In the genomic region with DNA sequence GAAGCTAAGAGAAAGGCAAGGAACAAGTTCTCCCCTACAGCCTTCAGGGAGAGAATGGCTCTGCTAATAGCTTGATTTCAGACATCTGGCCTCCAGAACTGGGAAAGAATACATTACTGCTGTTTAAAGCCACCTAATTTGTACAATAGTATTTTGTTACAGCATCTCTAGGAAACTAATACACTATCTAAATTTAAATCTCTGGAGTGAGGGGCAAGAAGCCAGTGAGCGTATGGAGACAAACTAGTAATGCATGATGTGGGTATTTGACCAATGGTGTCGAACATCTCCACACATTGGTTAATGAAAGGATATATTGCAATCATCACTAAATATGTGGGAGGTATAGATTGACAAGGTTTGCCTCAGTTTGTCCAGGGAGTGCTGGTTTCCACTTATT, we compare ENCODE assay signal across 34 cellular contexts.
"Had no signal": no experiment of that assay in that cellular context is flagged by ENCODE, and none has a peak within 500 bp of the region (broad histone marks: within the 10 kb centered on the region; RNA-seq: fewer than 3 reads in every experiment).

No MANE protein-coding gene starts in this region.

- H3K27me3 ChIP-seq: MG63 had no signal

- H3K9me3 ChIP-seq: MG63 had no signal

- H3K36me3 ChIP-seq: MG63 had no signal

- DNase-seq: Karpas-422, Kasumi-1, MG63, MM.1S, MV-4-11, NCI-H1048, NCI-H1092, NCI-H1092 treated with DMSO at 0.1 percent for 48 hours, NCI-H1105, NCI-H1105 treated with DMSO at 0.1 percent for 48 hours, NCI-H1417, NCI-H1417 treated with DMSO at 0.1 percent for 48 hours, NCI-H1436, NCI-H1436 treated with DMSO at 0.1 percent for 48 hours, NCI-H146, NCI-H1694, NCI-H1694 treated with DMSO at 0.1 percent for 48 hours, NCI-H187, NCI-H187 treated with DMSO at 0.1 percent for 48 hours, NCI-H1930, NCI-H2029, NCI-H2029 treated with DMSO at 0.1 percent for 48 hours, NCI-H2081, NCI-H2081 treated with DMSO at 0.1 percent for 48 hours, NCI-H2107, NCI-H2171, NCI-H2171 treated with DMSO at 0.1 percent for 48 hours, NCI-H2227 treated with DMSO at 0.1 percent for 48 hours, NCI-H226, NCI-H345, NCI-H446, NCI-H446 treated with DMSO at 0.1 percent for 48 hours, NCI-H510A, NCI-H510A treated with DMSO at 0.1 percent for 48 hours had no signal

- H3K4me3 ChIP-seq: MG63 had no signal
